In genomic region chr12:14828896-14829295, GRCh38 we compare ENCODE assay signal across 9 cellular contexts. TPM values are rescaled to one million over a fixed set of nuclear protein-coding genes. Genes with fewer than 3 reads are reported as not detected.
A peak's percentile ranks its signal among the peaks of the same experiment; 100 is the strongest.
DNase-seq lines count a peak whose midpoint lies in the region; ATAC-seq, FAIRE-seq and TF ChIP-seq lines count a peak whose summit lies in the region.
"Had no signal": no experiment of that assay in that cellular context is flagged by ENCODE, and none has a peak within 500 bp of the region (broad histone marks: within the 10 kb centered on the region; RNA-seq: fewer than 3 reads in every experiment).

No MANE protein-coding gene starts in this region.

- no peaks in the 10 kb centered on the region for H3K4me1 ChIP-seq in lower lobe of right lung

- peak; percentile 82 for ATAC-seq in GM18858 (IDR thresholded peaks at IDR 0.05; ENCODE audit: unreplicated experiment)
- ATAC-seq in lower lobe of right lung = peak; percentile 46 to 73

- peaks cover 3% of the 10 kb centered on the region for H3K9me3 Mint-ChIP-seq in Calu3 (ENCODE audit: low read depth, unreplicated experiment)

- TF ChIP-seq POLR2A in H54 (IDR thresholded peaks at IDR 0.05; ENCODE audit: low read depth, low read length) = no peak

- intact Hi-C loops in lower lobe of right lung (cut with DNase I) (no loop called here), Calu3 (cut with micrococcal nuclease; ENCODE audit: unreplicated experiment) (no loop called here)

- no peaks in the 10 kb centered on the region for H3K9me3 ChIP-seq in lower lobe of right lung

- H3K27me3 Mint-ChIP-seq in Calu3 (ENCODE audit: unreplicated experiment) = no peaks in the 10 kb centered on the region

- H3K27me3 ChIP-seq in lower lobe of right lung (ENCODE audit: low read depth) = no peaks in the 10 kb centered on the region

- peaks cover 3% of the 10 kb centered on the region for H3K4me1 Mint-ChIP-seq in Calu3 (ENCODE audit: low read depth, unreplicated experiment)

- peak; percentile 36 for FAIRE-seq in H54 (lab: Jason Lieb, UNC)

- no TSS peak for BruUV-seq in Calu3 (replicated peaks; lab: Mats Ljungman, UMichigan)

- H3K4me3 Mint-ChIP-seq in Calu3 (ENCODE audit: low read depth, unreplicated experiment) = no peak overlapping the region

- TF ChIP-seq CTCF in lower lobe of right lung (IDR thresholded peaks at IDR 0.05) = no peak
- no peak for TF ChIP-seq CTCF in Calu3 (IDR thresholded peaks at IDR 0.05; ENCODE audit: unreplicated experiment)

- CTCF ChIA-PET in Calu3 (lab: Charles Lee) = interaction anchor here (1.2 kb wide), 1 partner anchor 167 kb away, joined by 3 read pairs; no protein-coding TSS in a partner anchor

- H3K27ac ChIP-seq in lower lobe of right lung = no peak overlapping the region

- no peaks in the 10 kb centered on the region for H3K36me3 ChIP-seq in lower lobe of right lung

- H3K36me3 Mint-ChIP-seq in Calu3 (ENCODE audit: insufficient read depth, unreplicated experiment) = no peaks in the 10 kb centered on the region

- H3K27ac Mint-ChIP-seq in Calu3 (ENCODE audit: unreplicated experiment) = no peak overlapping the region

- DNase-seq in H54 (ENCODE audit: insufficient read length, low spot score) = no peak
- DNase-seq in NCI-H226 = peak; percentile 47
- no peak for DNase-seq in lower lobe of right lung
- DNase-seq in Calu3 = no peak
- no peak for DNase-seq in NCI-H446 treated with DMSO at 0.1 percent for 48 hours (lab: John Stamatoyannopoulos, UW)
- DNase-seq in NCI-H1092 treated with DMSO at 0.1 percent for 48 hours (lab: John Stamatoyannopoulos, UW) = no peak
- DNase-seq: NCI-H1930 had no signal

- no peak overlapping the region for H3K4me3 ChIP-seq in lower lobe of right lung
- H3K4me3 ChIP-seq: lung had no signal

RNA-seq across cellular contexts. Expression of gene ART4, which starts 14.4 kb away (rescaled TPM):
- 3.7 TPM for total RNA-seq in lower lobe of right lung
- total RNA-seq in Calu3 (2022) = not detected in 2 replicates

RNA-seq across cellular contexts. Expression of gene SMCO3, which starts 14.9 kb away (rescaled TPM):
- total RNA-seq in lower lobe of right lung (0.68 TPM), Calu3 (2022) (not detected in 2 replicates)

RNA-seq across cellular contexts. Expression of gene C12orf60, which starts 25.4 kb away (rescaled TPM):
- total RNA-seq in lower lobe of right lung (0.77 TPM), Calu3 (2022) (0.95 and 1.2 TPM in 2 replicates)

RNA-seq across cellular contexts. Expression of gene WBP11, which starts 25.6 kb away (rescaled TPM):
- total RNA-seq in lower lobe of right lung = 49.3 TPM
- 75.9 and 97.4 TPM in 2 replicates for total RNA-seq in Calu3 (2022)

RNA-seq across cellular contexts. Expression of gene MGP, which starts 56.8 kb away (rescaled TPM):
- total RNA-seq in lower lobe of right lung = 464 TPM
- 0.64 TPM in 1 of 2 replicates, not detected in the other for total RNA-seq in Calu3 (2022)
